ENCODE assay signal across 21 cellular contexts in genomic region chr6:122780114-122780513, GRCh38. TPM values are rescaled to one million over a fixed set of nuclear protein-coding genes. Genes with fewer than 3 reads are reported as not detected.
"Had no signal": no experiment of that assay in that cellular context is flagged by ENCODE, and none has a peak within 500 bp of the region (broad histone marks: within the 10 kb centered on the region; RNA-seq: fewer than 3 reads in every experiment).

No MANE protein-coding gene starts in this region.

- H3K36me3 Mint-ChIP-seq: activated CD4-positive, alpha-beta memory T cell treated with anti-CD3 and anti-CD28 coated beads for 36 hours; activated naive CD8-positive, alpha-beta T cell; immature natural killer cell; memory B cell; naive B cell; stimulated activated naive B cell treated with anti-CD40 and anti-IgM and Interleukin-4, amounts not matched to agents 10 μg/mL and 1 μg/mL and 100 μg/mL, for 72 hours had no signal

- H3K9me3 Mint-ChIP-seq: activated CD4-positive, alpha-beta memory T cell treated with anti-CD3 and anti-CD28 coated beads for 36 hours; T-helper 2 cell treated with Interferon-gamma antibody and Interleukin-4, amounts not matched to agents 5 μg/mL and 100 μg/mL, for 36 hours had no signal

- H3K27me3 ChIP-seq: body of pancreas, upper lobe of right lung had no signal

- H3K4me3 Mint-ChIP-seq: activated CD4-positive, alpha-beta memory T cell treated with anti-CD3 and anti-CD28 coated beads for 36 hours; activated CD4-positive, alpha-beta T cell treated with anti-CD3 and anti-CD28 coated beads for 36 hours; activated naive CD8-positive, alpha-beta T cell; immature natural killer cell; memory B cell; naive B cell; stimulated activated naive B cell treated with anti-CD40 and anti-IgM and Interleukin-4, amounts not matched to agents 10 μg/mL and 1 μg/mL and 100 μg/mL, for 72 hours; T-helper 2 cell treated with Interferon-gamma antibody and Interleukin-4, amounts not matched to agents 5 μg/mL and 100 μg/mL, for 36 hours had no signal

- H3K27ac ChIP-seq: body of pancreas, gastroesophageal sphincter, heart left ventricle, spleen, upper lobe of right lung had no signal

- H3K4me1 ChIP-seq: body of pancreas, gastroesophageal sphincter, heart left ventricle, spleen, upper lobe of right lung had no signal

- H3K36me3 ChIP-seq: gastroesophageal sphincter, heart left ventricle, spleen, upper lobe of right lung had no signal

- H3K27ac Mint-ChIP-seq: activated CD4-positive, alpha-beta memory T cell treated with anti-CD3 and anti-CD28 coated beads for 36 hours; activated CD4-positive, alpha-beta T cell treated with anti-CD3 and anti-CD28 coated beads for 36 hours; activated naive CD8-positive, alpha-beta T cell; immature natural killer cell; memory B cell; naive B cell; stimulated activated naive B cell treated with anti-CD40 and anti-IgM and Interleukin-4, amounts not matched to agents 10 μg/mL and 1 μg/mL and 100 μg/mL, for 72 hours; T-helper 2 cell treated with Interferon-gamma antibody and Interleukin-4, amounts not matched to agents 5 μg/mL and 100 μg/mL, for 36 hours had no signal

- H3K4me1 Mint-ChIP-seq: activated CD4-positive, alpha-beta T cell treated with anti-CD3 and anti-CD28 coated beads for 36 hours; immature natural killer cell; memory B cell; naive B cell; stimulated activated naive B cell treated with anti-CD40 and anti-IgM and Interleukin-4, amounts not matched to agents 10 μg/mL and 1 μg/mL and 100 μg/mL, for 72 hours had no signal

- DNase-seq: activated CD4-positive, alpha-beta memory T cell treated with anti-CD3 and anti-CD28 coated beads for 36 hours; activated CD4-positive, alpha-beta T cell treated with anti-CD3 and anti-CD28 coated beads for 36 hours; activated T-cell treated with anti-CD3 and anti-CD28 coated beads for 4 hours; body of pancreas; central memory CD4-positive, alpha-beta T cell; cortex of kidney; effector CD4-positive, alpha-beta T cell; heart left ventricle; immature natural killer cell; kidney glomerular epithelial cell; left ventricle myocardium superior; mucosa of descending colon; naive B cell; spleen; stimulated activated naive B cell treated with anti-CD40 and anti-IgM and Interleukin-4, amounts not matched to agents 10 μg/mL and 1 μg/mL and 100 μg/mL, for 72 hours; upper lobe of right lung had no signal

- H3K9me3 ChIP-seq: body of pancreas, gastroesophageal sphincter, mucosa of descending colon, spleen, upper lobe of right lung had no signal

- ATAC-seq: activated CD4-positive, alpha-beta T cell treated with anti-CD3 and anti-CD28 coated beads for 36 hours; body of pancreas; esophagus mucosa; gastroesophageal sphincter; heart left ventricle; left ventricle myocardium superior; mucosa of descending colon; stimulated activated naive B cell treated with anti-CD40 and anti-IgM and Interleukin-4, amounts not matched to agents 10 μg/mL and 1 μg/mL and 100 μg/mL, for 72 hours; upper lobe of right lung had no signal

- H3K27me3 Mint-ChIP-seq: activated CD4-positive, alpha-beta memory T cell treated with anti-CD3 and anti-CD28 coated beads for 36 hours; memory B cell had no signal

- H3K4me3 ChIP-seq: body of pancreas, gastroesophageal sphincter, heart left ventricle, mucosa of descending colon, spleen, upper lobe of right lung had no signal

RNA-seq across cellular contexts. Expression of gene FABP7, which starts 0.6 kb away (rescaled TPM):
- total RNA-seq: activated CD4-positive, alpha-beta memory T cell treated with anti-CD3 and anti-CD28 coated beads for 36 hours; activated CD4-positive, alpha-beta T cell treated with anti-CD3 and anti-CD28 coated beads for 36 hours; body of pancreas; esophagus mucosa; left ventricle myocardium superior; mucosa of descending colon; spleen; upper lobe of right lung had no signal
- polyA plus RNA-seq: immature natural killer cell had no signal

RNA-seq across cellular contexts. Expression of gene SMPDL3A, which starts 8.9 kb away (rescaled TPM):
- total RNA-seq: activated CD4-positive, alpha-beta T cell treated with anti-CD3 and anti-CD28 coated beads for 36 hours had no signal
